ENCODE assay signal across 8 cellular contexts in the genomic region with DNA sequence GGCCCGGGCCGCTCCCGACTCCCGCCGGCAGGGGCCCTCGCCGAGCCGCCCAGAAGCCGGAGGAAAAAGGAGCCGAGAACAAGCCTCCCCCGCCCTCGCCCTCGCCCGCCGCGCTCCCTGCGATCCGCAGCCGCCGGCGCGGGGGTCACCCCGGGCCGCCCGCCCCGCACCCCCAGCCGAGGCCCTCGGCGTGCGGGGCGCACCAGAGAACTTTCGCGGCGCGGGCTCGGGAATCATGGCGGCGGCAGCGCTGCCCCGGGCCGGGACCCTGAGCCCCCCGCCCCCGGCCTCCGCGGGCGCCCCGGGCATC. TPM values are rescaled to one million over a fixed set of nuclear protein-coding genes. Genes with fewer than 3 reads are reported as not detected.
DNase-seq lines count a peak whose midpoint lies in the region; ATAC-seq and TF ChIP-seq lines count a peak whose summit lies in the region.

No MANE protein-coding gene starts in this region.

- peak; percentile 58 for TF ChIP-seq RAD21 in neural cell (conservative IDR thresholded peaks at IDR 0.05)

- H3K9me3 ChIP-seq in neural cell (ENCODE audit: low read length): no peaks in the 10 kb centered on the region
- H3K9me3 ChIP-seq in stomach: no peaks in the 10 kb centered on the region

- peak overlapping the region; percentile 68 for H3K4me3 ChIP-seq in AG10803 (ENCODE audit: low read length)
- H3K4me3 ChIP-seq in neural cell (ENCODE audit: low read length): no peak overlapping the region
- H3K4me3 ChIP-seq in stomach: peak overlapping the region; percentile 66 to 91 (median 82)

- no peaks in the 10 kb centered on the region for H3K27me3 ChIP-seq in neural cell (ENCODE audit: insufficient read depth, low read depth, low read length)
- H3K27me3 ChIP-seq in stomach: no peaks in the 10 kb centered on the region

- DNase-seq in AG10803 (ENCODE audit: low read depth): peak; percentile 55
- peak; percentile 78 for DNase-seq in OCI-M1 (lab: John Stamatoyannopoulos, UW)
- peak; percentile 82 to 86 for DNase-seq in activated T-cell treated with anti-CD3 and anti-CD28 coated beads, Interleukin-2, amount 50 U/mL, for 48 hours
- peak; percentile 36 for DNase-seq in fibroblast of peridontal ligament (ENCODE audit: extremely low read depth)
- peak; percentile 78 for DNase-seq in stomach

- WGBS in stomach, 5 donors: 0 to 1% (median 0%) methylated on average over 7 to 47 of the region's 47 CpGs

- H3K4me1 ChIP-seq in stomach: peaks cover 27 to 50% (median 36%) of the 10 kb centered on the region in 4 donors

- no peak for TF ChIP-seq POLR2A in stomach (IDR thresholded peaks at IDR 0.05)

- ATAC-seq in GM19025 (IDR thresholded peaks at IDR 0.05; ENCODE audit: low read depth, unreplicated experiment) (peak; percentile 69), HG03354 (IDR thresholded peaks at IDR 0.05; ENCODE audit: poor library complexity, severe bottlenecking, unreplicated experiment) (peak; percentile 64)

- no peak for TF ChIP-seq EP300 in neural cell (conservative IDR thresholded peaks at IDR 0.05; ENCODE audit: poor library complexity, severe bottlenecking)
- no peak for TF ChIP-seq EP300 in stomach (IDR thresholded peaks at IDR 0.05)

- no peak overlapping the region for H3K4me2 ChIP-seq in neural cell (ENCODE audit: low read length)

- no peak overlapping the region for H2AFZ ChIP-seq in neural cell (ENCODE audit: low read depth, low read length)

- peak overlapping the region; percentile 94 for H3K9ac ChIP-seq in neural cell (ENCODE audit: low read length)

- peaks cover 4% of the 10 kb centered on the region for H3F3A ChIP-seq in neural cell (ENCODE audit: insufficient read depth, low read length, poor library complexity, severe bottlenecking)

- H3K9me2 ChIP-seq in neural cell (ENCODE audit: insufficient read depth, low read length): no peaks in the 10 kb centered on the region

- H3K36me3 ChIP-seq in neural cell (ENCODE audit: insufficient read depth, low read length): no peaks in the 10 kb centered on the region
- H3K36me3 ChIP-seq in stomach: peaks cover 10 to 16% (median 12%) of the 10 kb centered on the region in 4 donors

- no peaks in the 10 kb centered on the region for H4K20me1 ChIP-seq in neural cell (ENCODE audit: insufficient read depth)

- peaks cover 34% of the 10 kb centered on the region for H3K79me2 ChIP-seq in neural cell (replicated peaks; ENCODE audit: insufficient read depth, low read length)

- TF ChIP-seq CTCF in AG10803 (conservative IDR thresholded peaks at IDR 0.05; ENCODE audit: low read length) (peak; percentile 35), neural cell (IDR thresholded peaks at IDR 0.05; ENCODE audit: poor library complexity, severe bottlenecking) (peak; percentile 61), stomach (IDR thresholded peaks at IDR 0.05) (peak in 3 of 7 experiments; percentile 21 to 77 (median 46))

- H3K27ac ChIP-seq in neural cell (ENCODE audit: low read length) (no peak overlapping the region), stomach (peak overlapping the region in 3 of 5 donors; percentile 88 to 90 (median 88))

- intact Hi-C loops in stomach (cut with DNase I; ENCODE audit: low total_unique reads): no loop called here

TF ChIP-seq in neural cell, 6 proteins besides CTCF, POLR2A, EP300 and RAD21:
- TF ChIP-seq, protein P1, sequence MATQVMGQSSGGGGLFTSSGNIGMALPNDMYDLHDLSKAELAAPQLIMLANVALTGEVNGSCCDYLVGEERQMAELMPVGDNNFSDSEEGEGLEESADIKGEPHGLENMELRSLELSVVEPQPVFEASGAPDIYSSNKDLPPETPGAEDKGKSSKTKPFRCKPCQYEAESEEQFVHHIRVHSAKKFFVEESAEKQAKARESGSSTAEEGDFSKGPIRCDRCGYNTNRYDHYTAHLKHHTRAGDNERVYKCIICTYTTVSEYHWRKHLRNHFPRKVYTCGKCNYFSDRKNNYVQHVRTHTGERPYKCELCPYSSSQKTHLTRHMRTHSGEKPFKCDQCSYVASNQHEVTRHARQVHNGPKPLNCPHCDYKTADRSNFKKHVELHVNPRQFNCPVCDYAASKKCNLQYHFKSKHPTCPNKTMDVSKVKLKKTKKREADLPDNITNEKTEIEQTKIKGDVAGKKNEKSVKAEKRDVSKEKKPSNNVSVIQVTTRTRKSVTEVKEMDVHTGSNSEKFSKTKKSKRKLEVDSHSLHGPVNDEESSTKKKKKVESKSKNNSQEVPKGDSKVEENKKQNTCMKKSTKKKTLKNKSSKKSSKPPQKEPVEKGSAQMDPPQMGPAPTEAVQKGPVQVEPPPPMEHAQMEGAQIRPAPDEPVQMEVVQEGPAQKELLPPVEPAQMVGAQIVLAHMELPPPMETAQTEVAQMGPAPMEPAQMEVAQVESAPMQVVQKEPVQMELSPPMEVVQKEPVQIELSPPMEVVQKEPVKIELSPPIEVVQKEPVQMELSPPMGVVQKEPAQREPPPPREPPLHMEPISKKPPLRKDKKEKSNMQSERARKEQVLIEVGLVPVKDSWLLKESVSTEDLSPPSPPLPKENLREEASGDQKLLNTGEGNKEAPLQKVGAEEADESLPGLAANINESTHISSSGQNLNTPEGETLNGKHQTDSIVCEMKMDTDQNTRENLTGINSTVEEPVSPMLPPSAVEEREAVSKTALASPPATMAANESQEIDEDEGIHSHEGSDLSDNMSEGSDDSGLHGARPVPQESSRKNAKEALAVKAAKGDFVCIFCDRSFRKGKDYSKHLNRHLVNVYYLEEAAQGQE (IDR thresholded peaks at IDR 0.05; ENCODE audit: borderline replicate concordance): peak; percentile 20
- peak; percentile 17 for TF ChIP-seq POLR2AphosphoS5 (IDR thresholded peaks at IDR 0.05)
- no peak for TF ChIP-seq EZH2 (IDR thresholded peaks at IDR 0.05; ENCODE audit: borderline replicate concordance, insufficient read depth, low read length, poor library complexity, severe bottlenecking)
- no peak for TF ChIP-seq TAF1 (IDR thresholded peaks at IDR 0.05; ENCODE audit: low read depth)
- TF ChIP-seq SMC3 (conservative IDR thresholded peaks at IDR 0.05; ENCODE audit: poor library complexity): peak; percentile 31
- TF ChIP-seq MXI1 (conservative IDR thresholded peaks at IDR 0.05; ENCODE audit: poor library complexity, severe bottlenecking): no peak

RNA-seq across cellular contexts. Expression of a gene that starts 0.5 kb away (rescaled TPM):
- 97.6 and 101 TPM in 2 replicates for polyA plus RNA-seq in neural cell
- 41.1 and 55.3 TPM in 2 replicates for polyA minus RNA-seq in neural cell
- 100 to 1,000 TPM in 2 of 5 donors, 10 to 100 TPM in 3; 38.5 to 227 (median 77.5) TPM for total RNA-seq in stomach
- polyA plus RNA-seq in stomach: 100 to 1,000 TPM; 115 to 249 (median 154) TPM

RNA-seq across cellular contexts. Expression of a gene that starts 37.9 kb away (rescaled TPM):
- polyA plus RNA-seq in neural cell (24.1 and 30.0 TPM in 2 replicates), stomach (10 to 100 TPM in 1 of 3 donors, 1 to 10 TPM in 2; 7.6 to 13.7 (median 9.5) TPM)
- polyA minus RNA-seq in neural cell: 15.1 and 22.2 TPM in 2 replicates
- 10 to 100 TPM in 2 of 5 donors, 1 to 10 TPM in 2, not detected in 1; 3.1 to 20.0 (median 9.9) TPM for total RNA-seq in stomach

RNA-seq across cellular contexts. Expression of a gene that starts 38.2 kb away (rescaled TPM):
- 59.1 and 66.8 TPM in 2 replicates for polyA plus RNA-seq in neural cell
- polyA minus RNA-seq in neural cell: 139 and 155 TPM in 2 replicates
- 100 to 1,000 TPM in 2 of 5 donors, 10 to 100 TPM in 3; 44.6 to 288 (median 57.3) TPM for total RNA-seq in stomach
- polyA plus RNA-seq in stomach: 1 to 10 TPM; 4.9 to 6.0 (median 5.7) TPM
